In genomic region chr17:43211480-43212402, GRCh38 we compare ENCODE assay signal across 1 cellular context.
TF ChIP-seq lines count a peak whose summit lies in the region.

TSS of gene TMEM106A (plus strand) at chr17:43211875. CDS start at chr17:43213042, 1,167 bp downstream.

TF ChIP-seq in liver, 16 proteins besides CTCF, POLR2A, EP300 and RAD21 (continued from another document):
- TF ChIP-seq ZBTB33 (IDR thresholded peaks at IDR 0.05) (no peak), HNF4A (conservative IDR thresholded peaks at IDR 0.05) (no peak), YY1 (IDR thresholded peaks at IDR 0.05) (no peak)
